In the genomic region with DNA sequence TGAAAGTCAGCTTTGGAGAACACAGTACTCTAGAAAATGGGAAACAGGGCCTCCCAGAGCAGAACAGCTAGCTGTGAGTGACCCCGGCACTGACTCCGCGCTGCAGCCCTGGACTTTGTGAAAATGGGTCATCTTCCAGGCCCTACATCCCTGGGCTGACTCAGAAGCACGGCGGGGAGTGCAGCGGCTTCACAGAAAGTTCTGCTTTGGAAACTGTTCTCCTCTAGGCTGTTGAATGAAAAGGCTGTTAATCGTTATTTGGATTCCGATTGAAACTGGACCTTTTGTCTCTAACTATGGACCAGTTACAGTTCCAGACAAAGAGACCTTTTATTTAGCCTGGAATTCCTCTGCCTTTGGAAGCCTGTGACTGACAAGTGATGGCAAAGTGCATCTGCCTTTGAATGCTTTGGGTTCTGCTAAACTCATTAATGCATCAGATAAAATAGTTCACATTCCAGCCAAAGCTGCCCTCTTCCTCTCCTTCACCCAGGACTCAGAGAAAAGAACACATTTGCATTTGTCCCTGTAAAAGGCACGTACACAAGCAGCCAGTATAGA, we compare ENCODE assay signal across 10 cellular contexts.
A peak's percentile ranks its signal among the peaks of the same experiment; 100 is the strongest.
DNase-seq lines count a peak whose midpoint lies in the region; ATAC-seq and TF ChIP-seq lines count a peak whose summit lies in the region.
"Had no signal": no experiment of that assay in that cellular context is flagged by ENCODE, and none has a peak within 500 bp of the region (broad histone marks: within the 10 kb centered on the region; RNA-seq: fewer than 3 reads in every experiment).

No MANE protein-coding gene starts in this region.

- WGBS in heart right ventricle, 2 donors: 38 to 46% methylated on average over 9 of the region's 9 CpGs
- WGBS in ovary, 3 donors: 60 to 78% (median 77%) methylated on average over 9 of the region's 9 CpGs

- H3K4me1 ChIP-seq in heart right ventricle (peaks cover 0 to 54% (median 21%) of the 10 kb centered on the region in 9 donors), ovary (ENCODE audit: insufficient read depth) (peaks cover 4% of the 10 kb centered on the region), upper lobe of right lung (peaks cover 19% of the 10 kb centered on the region)

- peak overlapping the region; percentile 57 for H3K27ac ChIP-seq in angular gyrus (ENCODE audit: low read depth, low read length)
- H3K27ac ChIP-seq in heart right ventricle: peak overlapping the region; percentile 4 to 71 (median 42)
- H3K27ac ChIP-seq in ovary: no peak overlapping the region
- H3K27ac ChIP-seq in upper lobe of right lung: no peak overlapping the region

- no peaks in the 10 kb centered on the region for H3K27me3 ChIP-seq in heart right ventricle
- no peaks in the 10 kb centered on the region for H3K27me3 ChIP-seq in ovary
- H3K27me3 ChIP-seq in upper lobe of right lung: no peaks in the 10 kb centered on the region

- H3K4me3 ChIP-seq in heart right ventricle (no peak overlapping the region), ovary (no peak overlapping the region), upper lobe of right lung (no peak overlapping the region)

- ATAC-seq in heart right ventricle (peak; percentile 65 to 84 (median 76)), GM21825 (IDR thresholded peaks at IDR 0.05; ENCODE audit: unreplicated experiment) (no peak), GM18868 (IDR thresholded peaks at IDR 0.05; ENCODE audit: unreplicated experiment) (no peak), upper lobe of right lung (no peak)
- ATAC-seq: activated T-helper 17 cell treated with anti-CD3 and anti-CD28 coated beads, Interleukin-2, amount 50 U/mL, for 72 hours had no signal

- intact Hi-C loops in heart right ventricle (cut with DNase I): loop anchor here in 1 of 10 donors (10.0 kb wide), 1 partner anchor 305 kb away; no protein-coding TSS in a partner anchor
- intact Hi-C loops in ovary (cut with DNase I): no loop called here
- intact Hi-C loops in upper lobe of right lung (cut with DNase I): no loop called here

- peak; percentile 77 for DNase-seq in Ammon's horn (ENCODE audit: low spot score)
- DNase-seq in heart right ventricle: peak; percentile 29 to 56
- peak in 3 of 5 donors; percentile 54 to 67 (median 61) for DNase-seq in ovary
- DNase-seq in activated naive CD4-positive, alpha-beta T cell (lab: John Stamatoyannopoulos, UW): no peak
- no peak for DNase-seq in upper lobe of right lung
- DNase-seq: NCI-H1417 had no signal

- no peak for TF ChIP-seq EP300 in ovary (IDR thresholded peaks at IDR 0.05)

- TF ChIP-seq CTCF in heart right ventricle (IDR thresholded peaks at IDR 0.05) (no peak), ovary (IDR thresholded peaks at IDR 0.05) (no peak), upper lobe of right lung (IDR thresholded peaks at IDR 0.05) (no peak)

- no peak for TF ChIP-seq POLR2A in ovary (IDR thresholded peaks at IDR 0.05)

- H3K36me3 ChIP-seq in heart right ventricle: no peaks in the 10 kb centered on the region
- H3K36me3 ChIP-seq in ovary: no peaks in the 10 kb centered on the region
- H3K36me3 ChIP-seq in upper lobe of right lung: no peaks in the 10 kb centered on the region

- H3K9me3 ChIP-seq in heart right ventricle (no peaks in the 10 kb centered on the region), ovary (no peaks in the 10 kb centered on the region), upper lobe of right lung (no peaks in the 10 kb centered on the region)

Comparison
In these comparisons a context has a peak if more than half of its experiments do, and no peak if none do; other contexts are left out.
1. DNase-seq: peak in Ammon's horn (single experiment), heart right ventricle (2 of 2) and ovary (3 of 5); none in activated naive CD4-positive, alpha-beta T cell (0 of 4) and upper lobe of right lung (single experiment).
2. H3K27ac ChIP-seq: peak in angular gyrus (single experiment) and heart right ventricle (10 of 10); none in ovary (0 of 2) and upper lobe of right lung (single experiment).
3. ATAC-seq: peak in heart right ventricle (8 of 8); none in GM21825 (single experiment), GM18868 (single experiment) and upper lobe of right lung (single experiment).